26 cellular contexts compared by ENCODE assay signal in the genomic region with DNA sequence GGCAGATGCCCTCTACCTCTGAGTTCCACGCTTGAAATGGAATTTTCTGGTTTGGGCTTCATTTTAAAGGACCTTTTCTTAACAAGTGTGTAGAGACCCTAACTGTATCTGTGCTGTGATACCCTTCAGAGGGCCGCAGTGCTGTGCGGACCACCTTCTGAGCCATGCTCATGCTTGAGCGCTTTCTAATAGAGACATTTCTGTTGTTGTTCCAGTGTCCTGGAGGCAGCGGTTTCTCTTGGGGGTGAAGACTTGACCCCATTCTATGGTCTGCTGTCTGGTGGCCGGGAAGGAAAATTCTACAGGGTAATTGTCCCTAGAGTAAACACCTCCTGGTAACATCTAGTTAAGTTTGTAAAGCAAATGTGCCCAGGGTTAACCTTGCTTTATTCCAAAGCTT.
"Had no signal": no experiment of that assay in that cellular context is flagged by ENCODE, and none has a peak within 500 bp of the region (broad histone marks: within the 10 kb centered on the region; RNA-seq: fewer than 3 reads in every experiment).

No MANE protein-coding gene starts in this region.

- H3K4me3 ChIP-seq: breast epithelium had no signal

- H3K27ac Mint-ChIP-seq: activated B cell treated with CpG ODN at 0.5 μM for 24 hours; activated CD4-positive, alpha-beta T cell treated with anti-CD3 and anti-CD28 coated beads, Interleukin-2, amount 10 ng/mL, durations not matched to agents 24 days and 14 days; activated CD8-positive, alpha-beta memory T cell treated with anti-CD3 and anti-CD28 coated beads, Interleukin-2, amount 10 ng/mL, durations not matched to agents 7 days and 5 days; activated T-cell treated with anti-CD3 and anti-CD28 coated beads, Interleukin-2, amount 50 U/mL, for 24 hours; activated T-helper 1 cell treated with anti-CD3 and anti-CD28 coated beads, Interleukin-12 subunit alpha, Interleukin-12 subunit beta, Interleukin-2, Interleukin-4 antibody, amounts not matched to agents 30 ng/mL and 10 ng/mL and 1 ng/mL, durations not matched to agents 14 hours and 24 hours and 36 hours; T-cell had no signal

- H3K27me3 Mint-ChIP-seq: activated B cell treated with CpG ODN at 0.5 μM for 24 hours; activated naive CD4-positive, alpha-beta T cell treated with anti-CD3 and anti-CD28 coated beads, Interleukin-2, amount 50 U/mL, for 24 hours; activated T-cell treated with anti-CD3 and anti-CD28 coated beads, Interleukin-2, amount 50 U/mL, for 24 hours; T-cell had no signal

- H3K9me3 Mint-ChIP-seq: activated naive CD4-positive, alpha-beta T cell treated with anti-CD3 and anti-CD28 coated beads, Interleukin-2, amount 50 U/mL, for 24 hours had no signal

- H3K9me3 ChIP-seq: breast epithelium had no signal

- ATAC-seq: activated CD8-positive, alpha-beta memory T cell treated with anti-CD3 and anti-CD28 coated beads, Interleukin-2, amount 10 ng/mL, durations not matched to agents 7 days and 5 days; PC-3; T-cell had no signal

- H3K4me1 ChIP-seq: breast epithelium had no signal

- H3K27me3 ChIP-seq: breast epithelium had no signal

- H3K36me3 ChIP-seq: breast epithelium had no signal

- DNase-seq: activated B cell treated with CpG ODN at 0.5 μM for 24 hours; activated CD4-positive, alpha-beta T cell treated with anti-CD3 and anti-CD28 coated beads for 1 hour; activated CD4-positive, alpha-beta T cell treated with anti-CD3 and anti-CD28 coated beads, Interleukin-2, amount 10 ng/mL, durations not matched to agents 24 days and 14 days; activated CD4-positive, alpha-beta T cell treated with anti-CD3 and anti-CD28 coated beads, Interleukin-2, amount 50 U/mL, for 48 hours; activated CD8-positive, alpha-beta memory T cell treated with anti-CD3 and anti-CD28 coated beads, Interleukin-2, amount 10 ng/mL, durations not matched to agents 7 days and 5 days; activated effector memory CD4-positive, alpha-beta T cell treated with Interleukin-2 at 50 U/mL for 16 hours; activated naive CD4-positive, alpha-beta T cell; activated T-cell treated with anti-CD3 and anti-CD28 coated beads, Interleukin-2, amount 50 U/mL, for 24 hours; aorta; central memory CD4-positive, alpha-beta T cell; MM.1S; NCI-H146; NCI-H187 treated with DMSO at 0.1 percent for 48 hours; NCI-H2081 treated with DMSO at 0.1 percent for 48 hours; NCI-H345; NCI-H510A; NCI-H526 treated with DMSO at 0.1 percent for 48 hours; NK-92 treated with Interleukin-12 subunit alpha and Interleukin-12 subunit beta, amount 100 ng/mL, for 24 hours; PC-3; SHP77 treated with DMSO at 0.1 percent for 48 hours; T-cell; T-helper 2 cell; T1000 had no signal

- H3K4me1 Mint-ChIP-seq: activated CD4-positive, alpha-beta T cell treated with anti-CD3 and anti-CD28 coated beads, Interleukin-2, amount 10 ng/mL, durations not matched to agents 24 days and 14 days; activated naive CD4-positive, alpha-beta T cell treated with anti-CD3 and anti-CD28 coated beads, Interleukin-2, amount 50 U/mL, for 24 hours; T-cell had no signal

- H3K27ac ChIP-seq: breast epithelium had no signal

- H3K4me3 Mint-ChIP-seq: activated B cell treated with CpG ODN at 0.5 μM for 24 hours; activated CD4-positive, alpha-beta T cell treated with anti-CD3 and anti-CD28 coated beads, Interleukin-2, amount 10 ng/mL, durations not matched to agents 24 days and 14 days; activated CD8-positive, alpha-beta memory T cell treated with anti-CD3 and anti-CD28 coated beads, Interleukin-2, amount 10 ng/mL, durations not matched to agents 7 days and 5 days; activated naive CD4-positive, alpha-beta T cell treated with anti-CD3 and anti-CD28 coated beads, Interleukin-2, amount 50 U/mL, for 24 hours; activated T-cell treated with anti-CD3 and anti-CD28 coated beads, Interleukin-2, amount 50 U/mL, for 24 hours; activated T-helper 1 cell treated with anti-CD3 and anti-CD28 coated beads, Interleukin-12 subunit alpha, Interleukin-12 subunit beta, Interleukin-2, Interleukin-4 antibody, amounts not matched to agents 30 ng/mL and 10 ng/mL and 1 ng/mL, durations not matched to agents 14 hours and 24 hours and 36 hours; T-cell had no signal
